In the genomic region with DNA sequence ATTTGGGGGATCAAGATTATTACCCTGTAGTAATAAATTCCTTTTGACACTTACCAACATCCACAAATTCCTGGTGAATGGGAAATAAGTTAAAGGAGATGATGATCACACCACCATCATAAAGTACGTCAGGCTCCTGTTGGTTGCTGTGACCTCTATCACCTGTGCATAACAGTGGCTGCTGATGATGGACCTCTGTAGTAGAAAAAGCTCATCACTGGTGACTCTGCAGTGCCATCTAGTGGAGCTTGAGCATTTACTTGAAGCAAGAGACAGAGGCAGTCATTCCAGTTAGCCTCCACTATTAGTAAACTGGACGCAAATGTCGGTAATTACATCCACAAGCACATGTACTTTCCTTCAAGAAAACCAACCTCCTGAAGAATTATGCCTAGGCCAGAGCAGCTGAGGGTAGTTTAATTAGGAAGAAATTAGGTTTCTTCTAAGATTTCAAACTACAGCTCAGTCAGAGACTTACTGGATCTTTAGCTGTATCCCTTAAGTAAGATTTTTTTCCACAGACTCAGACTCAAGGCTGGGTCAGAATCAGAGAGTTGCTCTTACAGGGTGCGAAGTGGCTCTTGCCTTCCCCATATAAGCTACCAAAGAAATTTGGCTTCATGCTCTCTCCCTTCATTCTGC, we compare ENCODE assay signal across 9 cellular contexts. TPM values are rescaled to one million over a fixed set of nuclear protein-coding genes. Genes with fewer than 3 reads are reported as not detected.
A peak's percentile ranks its signal among the peaks of the same experiment; 100 is the strongest.
DNase-seq lines count a peak whose midpoint lies in the region; ATAC-seq, FAIRE-seq and TF ChIP-seq lines count a peak whose summit lies in the region.
"Had no signal": no experiment of that assay in that cellular context is flagged by ENCODE, and none has a peak within 500 bp of the region (broad histone marks: within the 10 kb centered on the region; RNA-seq: fewer than 3 reads in every experiment).

No MANE protein-coding gene starts in this region.

- DNase-seq in activated CD8-positive, alpha-beta memory T cell treated with anti-CD3 and anti-CD28 coated beads for 1 hour (ENCODE audit: extremely low read depth in 1 of 2, low read depth in 1 of 2): peak; percentile 40
- no peak for DNase-seq in activated CD8-positive, alpha-beta memory T cell treated with anti-CD3 and anti-CD28 coated beads, Interleukin-2, amount 50 U/mL, for 48 hours
- peak; percentile 78 for DNase-seq in NCI-H2107 (lab: John Stamatoyannopoulos, UW)
- peak; percentile 77 for DNase-seq in mammary epithelial cell
- no peak for DNase-seq in kidney
- peak; percentile 61 for DNase-seq in stimulated activated CD4-positive, alpha-beta T cell treated with anti-CD3 and anti-CD28 coated beads, Interleukin-2, amount 100 ng/mL, for 4 hours (ENCODE audit: low read depth)

- no peak overlapping the region for H3K4me2 ChIP-seq in mammary epithelial cell (ENCODE audit: insufficient read depth, low read depth, low read length)

- H3K4me1 ChIP-seq in mammary epithelial cell (ENCODE audit: insufficient read depth, low read length) (peaks cover 7% of the 10 kb centered on the region), kidney (ENCODE audit: control insufficient read depth in 1 of 2, insufficient read depth in 1 of 2, low read depth in 1 of 2, low read length in 2 of 2) (no peaks in the 10 kb centered on the region)

- H2AFZ ChIP-seq in mammary epithelial cell (ENCODE audit: low read depth, low read length): no peak overlapping the region

- no peaks in the 10 kb centered on the region for H3K9me3 ChIP-seq in mammary epithelial cell (replicated peaks; ENCODE audit: insufficient read depth, low read length)
- H3K9me3 ChIP-seq in kidney (ENCODE audit: control insufficient read depth in 1 of 2, low read length in 2 of 2): no peaks in the 10 kb centered on the region

- FAIRE-seq in TTC549 (lab: Jason Lieb, UNC): peak; percentile 20
- FAIRE-seq in kidney (lab: Jason Lieb, UNC): peak; percentile 27

- in situ Hi-C loops in mammary epithelial cell (cut with MboI; ENCODE audit: low sequenced_read_pairs in 2 of 2): loop anchor here in 1 of 2 donors (25.0 kb wide), 1 partner anchor 720 kb away; no protein-coding TSS in a partner anchor

- H3K27ac ChIP-seq in mammary epithelial cell (ENCODE audit: insufficient read depth, low read depth, low read length): peak overlapping the region; percentile 55
- H3K27ac ChIP-seq in kidney (ENCODE audit: low read depth in 2 of 2, low read length in 2 of 2): no peak overlapping the region
- H3K27ac ChIP-seq: skin epidermis had no signal

- dilution Hi-C loops in mammary epithelial cell (cut with HindIII; ENCODE audit: low sequenced_read_pairs): no loop called here

- 10% methylated on average over 4 of the region's 4 CpGs for WGBS in mammary epithelial cell (ENCODE audit: low coverage, missing lambda C conversion rate)

- peaks cover 27% of the 10 kb centered on the region for H3K36me3 ChIP-seq in mammary epithelial cell (ENCODE audit: insufficient read depth, low read length)
- H3K36me3 ChIP-seq in kidney (ENCODE audit: control insufficient read depth in 1 of 2, insufficient read depth in 2 of 2, low read length in 2 of 2): peaks cover 3 to 10% of the 10 kb centered on the region in 2 donors

- H4K20me1 ChIP-seq in mammary epithelial cell (ENCODE audit: insufficient read depth, low read length): no peaks in the 10 kb centered on the region

- no peaks in the 10 kb centered on the region for H3K79me2 ChIP-seq in mammary epithelial cell (ENCODE audit: insufficient read depth, low read length)

- H3K4me3 ChIP-seq in mammary epithelial cell (replicated peaks in 1 of 3; ENCODE audit: insufficient read depth in 1 of 3, low read depth in 2 of 3, low read length in 3 of 3) (no peak overlapping the region), kidney (ENCODE audit: low read length in 2 of 2) (no peak overlapping the region)
- H3K4me3 ChIP-seq: skin epidermis had no signal

- CTCF ChIA-PET in mammary epithelial cell (lab: Charles Lee; ENCODE audit: low non-redundant PET): interaction anchor here (0.5 to 1.9 kb wide), 8 partner anchors 12 to 515 kb away, joined by 3 to 11 read pairs (median 6); no protein-coding TSS in a partner anchor

- no peaks in the 10 kb centered on the region for H3K27me3 ChIP-seq in mammary epithelial cell (ENCODE audit: insufficient read depth, low read length)

- H3K9ac ChIP-seq in mammary epithelial cell (ENCODE audit: insufficient read depth, low read length) (no peak overlapping the region), kidney (ENCODE audit: low read length in 2 of 2) (no peak overlapping the region)

- no TSS peak for BruUV-seq in mammary epithelial cell (replicated peaks; lab: Mats Ljungman, UMichigan)

- peak; percentile 68 for ATAC-seq in HG03045 (IDR thresholded peaks at IDR 0.05; ENCODE audit: unreplicated experiment)

- intact Hi-C loops in mammary epithelial cell (cut with micrococcal nuclease): loop anchor here (1.0 kb wide), 5 partner anchors 325 to 735 kb away; no protein-coding TSS in a partner anchor
- intact Hi-C loops in kidney (cut with DNase I): loop anchor here (10.0 kb wide), 1 partner anchor 322 kb away; no protein-coding TSS in a partner anchor

- TF ChIP-seq CTCF in mammary epithelial cell (conservative IDR thresholded peaks at IDR 0.05 in 1 of 2, IDR thresholded peaks at IDR 0.05 in 1 of 2; ENCODE audit: extremely low read depth in 1 of 2, insufficient read depth in 1 of 2, low read depth in 1 of 2, low read length in 2 of 2): peak; percentile 80 to 86
- TF ChIP-seq CTCF in kidney (IDR thresholded peaks at IDR 0.05; ENCODE audit: borderline replicate concordance, extremely low read depth, insufficient read depth): peak; percentile 87

RNA-seq across cellular contexts. Expression of a gene that starts 39.3 kb away (rescaled TPM):
- total RNA-seq in mammary epithelial cell (10 to 100 TPM; 26.6 to 35.8 TPM), kidney (51.1 TPM)
- polyA plus RNA-seq in mammary epithelial cell (26.5 TPM), kidney (ENCODE audit: insufficient read depth, low read depth, low replicate concordance) (38.4 TPM)
- polyA minus RNA-seq in mammary epithelial cell: 59.4 TPM

Comparison
In these comparisons a context has a peak if more than half of its experiments do, and no peak if none do; other contexts are left out.
1. DNase-seq: peak in activated CD8-positive, alpha-beta memory T cell treated with anti-CD3 and anti-CD28 coated beads for 1 hour (2 of 2), NCI-H2107 (single experiment), mammary epithelial cell (single experiment) and stimulated activated CD4-positive, alpha-beta T cell treated with anti-CD3 and anti-CD28 coated beads, Interleukin-2, amount 100 ng/mL, for 4 hours (single experiment); none in activated CD8-positive, alpha-beta memory T cell treated with anti-CD3 and anti-CD28 coated beads, Interleukin-2, amount 50 U/mL, for 48 hours (single experiment) and kidney (single experiment).